In genomic region chr10:96700477-96701099, GRCh38 we compare ENCODE assay signal across 1 cellular context.
TF ChIP-seq lines count a peak whose summit lies in the region.

No MANE protein-coding gene starts in this region.

TF ChIP-seq in GM12878, 131 proteins besides CTCF, POLR2A, EP300 and RAD21 (continued from another document):
- TF ChIP-seq, protein P1, sequence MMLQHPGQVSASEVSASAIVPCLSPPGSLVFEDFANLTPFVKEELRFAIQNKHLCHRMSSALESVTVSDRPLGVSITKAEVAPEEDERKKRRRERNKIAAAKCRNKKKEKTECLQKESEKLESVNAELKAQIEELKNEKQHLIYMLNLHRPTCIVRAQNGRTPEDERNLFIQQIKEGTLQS (IDR thresholded peaks at IDR 0.05; ENCODE audit: borderline replicate concordance, extremely low read depth, low read depth, low read length), result no peak
- no peak for TF ChIP-seq NFYA (IDR thresholded peaks at IDR 0.05; ENCODE audit: borderline replicate concordance, low read depth, low read length)
- TF ChIP-seq IKZF1 (conservative IDR thresholded peaks at IDR 0.05), result peak; percentile 38; the same call in 1 of the 2 replicates
- no peak for TF ChIP-seq CEBPB (IDR thresholded peaks at IDR 0.05; ENCODE audit: borderline replicate concordance in 1 of 2, low read depth in 2 of 2, low read length in 2 of 2)
- peak; percentile 97 for TF ChIP-seq MEF2B (IDR thresholded peaks at IDR 0.05; ENCODE audit: partially characterized antibody, poor library complexity, severe bottlenecking)
- 0 out of 2 replicates have a peak, but pooled peaks have one; percentile 22 for TF ChIP-seq MTA2 (IDR thresholded peaks at IDR 0.05; ENCODE audit: low read depth)
- peak; percentile 62; the same call in 1 of the 2 replicates for TF ChIP-seq MEF2A (IDR thresholded peaks at IDR 0.05; ENCODE audit: insufficient read depth, low read depth, low read length)
- no peak for TF ChIP-seq TCF12 (IDR thresholded peaks at IDR 0.05; ENCODE audit: low read depth, low read length)
